In genomic region chr7:26500749-26501352, GRCh38 we compare ENCODE assay signal across 1 cellular context.
TF ChIP-seq lines count a peak whose summit lies in the region.

No MANE protein-coding gene starts in this region.

TF ChIP-seq in GM23338, 12 proteins besides CTCF, POLR2A, EP300 and RAD21 (continued from another document):
- TF ChIP-seq, protein P1, sequence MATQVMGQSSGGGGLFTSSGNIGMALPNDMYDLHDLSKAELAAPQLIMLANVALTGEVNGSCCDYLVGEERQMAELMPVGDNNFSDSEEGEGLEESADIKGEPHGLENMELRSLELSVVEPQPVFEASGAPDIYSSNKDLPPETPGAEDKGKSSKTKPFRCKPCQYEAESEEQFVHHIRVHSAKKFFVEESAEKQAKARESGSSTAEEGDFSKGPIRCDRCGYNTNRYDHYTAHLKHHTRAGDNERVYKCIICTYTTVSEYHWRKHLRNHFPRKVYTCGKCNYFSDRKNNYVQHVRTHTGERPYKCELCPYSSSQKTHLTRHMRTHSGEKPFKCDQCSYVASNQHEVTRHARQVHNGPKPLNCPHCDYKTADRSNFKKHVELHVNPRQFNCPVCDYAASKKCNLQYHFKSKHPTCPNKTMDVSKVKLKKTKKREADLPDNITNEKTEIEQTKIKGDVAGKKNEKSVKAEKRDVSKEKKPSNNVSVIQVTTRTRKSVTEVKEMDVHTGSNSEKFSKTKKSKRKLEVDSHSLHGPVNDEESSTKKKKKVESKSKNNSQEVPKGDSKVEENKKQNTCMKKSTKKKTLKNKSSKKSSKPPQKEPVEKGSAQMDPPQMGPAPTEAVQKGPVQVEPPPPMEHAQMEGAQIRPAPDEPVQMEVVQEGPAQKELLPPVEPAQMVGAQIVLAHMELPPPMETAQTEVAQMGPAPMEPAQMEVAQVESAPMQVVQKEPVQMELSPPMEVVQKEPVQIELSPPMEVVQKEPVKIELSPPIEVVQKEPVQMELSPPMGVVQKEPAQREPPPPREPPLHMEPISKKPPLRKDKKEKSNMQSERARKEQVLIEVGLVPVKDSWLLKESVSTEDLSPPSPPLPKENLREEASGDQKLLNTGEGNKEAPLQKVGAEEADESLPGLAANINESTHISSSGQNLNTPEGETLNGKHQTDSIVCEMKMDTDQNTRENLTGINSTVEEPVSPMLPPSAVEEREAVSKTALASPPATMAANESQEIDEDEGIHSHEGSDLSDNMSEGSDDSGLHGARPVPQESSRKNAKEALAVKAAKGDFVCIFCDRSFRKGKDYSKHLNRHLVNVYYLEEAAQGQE (IDR thresholded peaks at IDR 0.05; ENCODE audit: unreplicated experiment), result no peak
- TF ChIP-seq ZNF331 (CRISPR knock-in tag; IDR thresholded peaks at IDR 0.05; ENCODE audit: low read depth) (no peak), EZH2phosphoT487 (IDR thresholded peaks at IDR 0.05; ENCODE audit: unreplicated experiment) (no peak), ZNF114 (CRISPR knock-in tag; IDR thresholded peaks at IDR 0.05) (no peak)
